Comparison of ENCODE assay signal across 7 cellular contexts in the genomic region with DNA sequence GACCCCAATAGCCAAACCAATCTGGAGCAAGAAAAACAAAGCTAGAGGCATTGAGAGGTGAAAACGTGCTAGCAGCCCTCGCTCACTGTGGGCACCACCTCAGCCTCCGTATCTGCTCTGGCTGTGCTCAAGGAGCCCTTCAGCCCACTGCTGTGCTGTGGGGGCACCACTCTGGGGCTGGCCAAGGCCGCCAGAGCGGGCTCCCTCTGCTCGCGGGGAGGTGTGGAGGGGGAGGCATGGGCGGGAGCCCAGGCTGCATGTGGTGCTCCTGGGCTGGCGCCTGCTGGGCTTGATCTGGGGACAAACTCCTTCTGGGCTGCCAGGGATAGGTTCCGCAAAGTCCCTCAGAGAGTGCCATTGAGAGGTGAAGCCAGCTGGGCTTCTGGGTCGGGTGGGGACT.
"Had no signal": no experiment of that assay in that cellular context is flagged by ENCODE, and none has a peak within 500 bp of the region (broad histone marks: within the 10 kb centered on the region; RNA-seq: fewer than 3 reads in every experiment).

No MANE protein-coding gene starts in this region.

- ATAC-seq: GM23338 had no signal

- FAIRE-seq: H1, H54, HTR-8/SVneo had no signal

- DNase-seq: H9, HCEC 1CT, IMR-90 had no signal

- H3K4me1 Mint-ChIP-seq: GM23338, H9 had no signal

- H2AFZ ChIP-seq: GM23338 had no signal

- H3K27ac Mint-ChIP-seq: GM23338 had no signal

- H3K4me3 ChIP-seq: GM23338 had no signal

- H3K4me3 Mint-ChIP-seq: GM23338, H9 had no signal

- H3K4me2 ChIP-seq: GM23338 had no signal
